Comparison of ENCODE assay signal across 8 cellular contexts in genomic region chr1:56645663-56646330, GRCh38. TPM values are rescaled to one million over a fixed set of nuclear protein-coding genes. Genes with fewer than 3 reads are reported as not detected.
A peak's percentile ranks its signal among the peaks of the same experiment; 100 is the strongest.
DNase-seq lines count a peak whose midpoint lies in the region; ATAC-seq and TF ChIP-seq lines count a peak whose summit lies in the region.

No MANE protein-coding gene starts in this region.

- POLR2A ChIA-PET in CD4-positive, alpha-beta memory T cell (lab: Charles Lee; ENCODE audit: partially characterized antibody) = no interaction called here

- ATAC-seq in body of pancreas (peak; percentile 19), GM19463 (IDR thresholded peaks at IDR 0.05; ENCODE audit: unreplicated experiment) (no peak)
- peak; percentile 13 for ATAC-seq in stimulated activated effector memory CD8-positive, alpha-beta T cell treated with anti-CD3 and anti-CD28 coated beads, Interleukin-12 subunit alpha, Interleukin-12 subunit beta, amount 100 ng/mL, for 72 hours

- H3K4me3 Mint-ChIP-seq in CD4-positive, alpha-beta memory T cell = peak overlapping the region in 6 of 8 donors; percentile 30 to 54 (median 46)
- no peak overlapping the region for H3K4me3 Mint-ChIP-seq in stimulated activated effector memory CD8-positive, alpha-beta T cell treated with anti-CD3 and anti-CD28 coated beads, Interleukin-12 subunit alpha, Interleukin-12 subunit beta, amount 100 ng/mL, for 72 hours

- peak overlapping the region in 1 of 7 donors; percentile 8 for H3K27ac Mint-ChIP-seq in CD4-positive, alpha-beta memory T cell
- no peak overlapping the region for H3K27ac Mint-ChIP-seq in stimulated activated effector memory CD8-positive, alpha-beta T cell treated with anti-CD3 and anti-CD28 coated beads, Interleukin-12 subunit alpha, Interleukin-12 subunit beta, amount 100 ng/mL, for 72 hours

- DNase-seq in CD4-positive, alpha-beta memory T cell = no peak
- peak; percentile 45 for DNase-seq in HK-2 (ENCODE audit: unreplicated experiment)
- DNase-seq in body of pancreas = peak in 3 of 4 donors; percentile 21 to 28 (median 24)
- DNase-seq in islet precursor cell = peak; percentile 63
- DNase-seq in stimulated activated effector memory CD8-positive, alpha-beta T cell treated with anti-CD3 and anti-CD28 coated beads, Interleukin-12 subunit alpha, Interleukin-12 subunit beta, amount 100 ng/mL, for 72 hours (ENCODE audit: low spot score in 2 of 2) = no peak
- DNase-seq in middle frontal gyrus (ENCODE audit: extremely low spot score, low spot score) = no peak
- no peak for DNase-seq in activated CD4-positive, CD25-positive, alpha-beta regulatory T cell treated with anti-CD3 and anti-CD28 coated beads, Interleukin-2, amount 50 U/mL, for 72 hours

- H3K27me3 Mint-ChIP-seq in CD4-positive, alpha-beta memory T cell = peaks cover 26 to 32% of the 10 kb centered on the region in 2 donors

- CTCF ChIA-PET in CD4-positive, alpha-beta memory T cell (lab: Charles Lee; ENCODE audit: partially characterized antibody) = no interaction called here

- H3K27ac ChIP-seq in CD4-positive, alpha-beta memory T cell (ENCODE audit: low read depth, low read length) = no peak overlapping the region
- peak overlapping the region; percentile 59 to 74 (median 67) for H3K27ac ChIP-seq in body of pancreas

- intact Hi-C loops in CD4-positive, alpha-beta memory T cell (cut with micrococcal nuclease) = no loop called here
- intact Hi-C loops in body of pancreas (cut with DNase I) = no loop called here

- H3K4me3 ChIP-seq in CD4-positive, alpha-beta memory T cell (ENCODE audit: low read length in 2 of 2) = no peak overlapping the region
- H3K4me3 ChIP-seq in body of pancreas = peak overlapping the region in 1 of 2 donors; percentile 37

- H3K4me1 Mint-ChIP-seq in CD4-positive, alpha-beta memory T cell = peaks cover 2 to 14% (median 8%) of the 10 kb centered on the region in 4 donors
- H3K4me1 Mint-ChIP-seq in stimulated activated effector memory CD8-positive, alpha-beta T cell treated with anti-CD3 and anti-CD28 coated beads, Interleukin-12 subunit alpha, Interleukin-12 subunit beta, amount 100 ng/mL, for 72 hours = no peaks in the 10 kb centered on the region

- no peaks in the 10 kb centered on the region for H3K36me3 ChIP-seq in CD4-positive, alpha-beta memory T cell (ENCODE audit: insufficient read depth, low read length)
- H3K36me3 ChIP-seq in body of pancreas (replicated peaks in 1 of 2; ENCODE audit: insufficient read depth in 1 of 2, low read depth in 2 of 2) = no peaks in the 10 kb centered on the region

- H3K4me1 ChIP-seq in CD4-positive, alpha-beta memory T cell (ENCODE audit: insufficient read depth, low read length) = no peaks in the 10 kb centered on the region
- H3K4me1 ChIP-seq in body of pancreas = peaks cover 20% of the 10 kb centered on the region

- TF ChIP-seq POLR2A in body of pancreas (IDR thresholded peaks at IDR 0.05) = no peak

- H3K9me3 ChIP-seq in CD4-positive, alpha-beta memory T cell (ENCODE audit: control insufficient read depth in 1 of 2, low read length in 2 of 2) = no peaks in the 10 kb centered on the region
- no peaks in the 10 kb centered on the region for H3K9me3 ChIP-seq in body of pancreas

- H3K27me3 ChIP-seq in CD4-positive, alpha-beta memory T cell (ENCODE audit: insufficient read depth, low read length) = peaks cover 15% of the 10 kb centered on the region
- no peaks in the 10 kb centered on the region for H3K27me3 ChIP-seq in body of pancreas

- TF ChIP-seq CTCF in body of pancreas (IDR thresholded peaks at IDR 0.05) = no peak

- peaks cover 0 to 4% (median 1%) of the 10 kb centered on the region in 8 donors for H3K9me3 Mint-ChIP-seq in CD4-positive, alpha-beta memory T cell
- H3K9me3 Mint-ChIP-seq in stimulated activated effector memory CD8-positive, alpha-beta T cell treated with anti-CD3 and anti-CD28 coated beads, Interleukin-12 subunit alpha, Interleukin-12 subunit beta, amount 100 ng/mL, for 72 hours = no peaks in the 10 kb centered on the region

- 3 to 5% methylated on average over 12 to 19 of the region's 19 CpGs for WGBS in body of pancreas, 2 donors

- H3K36me3 Mint-ChIP-seq in CD4-positive, alpha-beta memory T cell = no peaks in the 10 kb centered on the region
- no peaks in the 10 kb centered on the region for H3K36me3 Mint-ChIP-seq in stimulated activated effector memory CD8-positive, alpha-beta T cell treated with anti-CD3 and anti-CD28 coated beads, Interleukin-12 subunit alpha, Interleukin-12 subunit beta, amount 100 ng/mL, for 72 hours

RNA-seq across cellular contexts. Expression of gene PRKAA2, which starts 0.7 kb away (rescaled TPM):
- not detected for total RNA-seq in CD4-positive, alpha-beta memory T cell
- not detected for polyA plus RNA-seq in CD4-positive, alpha-beta memory T cell
- 1 to 10 TPM; 3.3 to 7.5 TPM for total RNA-seq in body of pancreas

Comparison
In these comparisons a context has a peak if more than half of its experiments do, and no peak if none do; other contexts are left out.
1. DNase-seq: peak in HK-2 (single experiment), body of pancreas (3 of 4) and islet precursor cell (single experiment); none in CD4-positive, alpha-beta memory T cell (0 of 5), stimulated activated effector memory CD8-positive, alpha-beta T cell treated with anti-CD3 and anti-CD28 coated beads, Interleukin-12 subunit alpha, Interleukin-12 subunit beta, amount 100 ng/mL, for 72 hours (0 of 2), middle frontal gyrus (single experiment) and activated CD4-positive, CD25-positive, alpha-beta regulatory T cell treated with anti-CD3 and anti-CD28 coated beads, Interleukin-2, amount 50 U/mL, for 72 hours (single experiment).
2. RNA of gene PRKAA2, which starts 0.7 kb away (total RNA-seq): 3.3 to 7.5 TPM in body of pancreas; not detected in CD4-positive, alpha-beta memory T cell; every median in the first group is over 4 times any median in the second.